In the genomic region with DNA sequence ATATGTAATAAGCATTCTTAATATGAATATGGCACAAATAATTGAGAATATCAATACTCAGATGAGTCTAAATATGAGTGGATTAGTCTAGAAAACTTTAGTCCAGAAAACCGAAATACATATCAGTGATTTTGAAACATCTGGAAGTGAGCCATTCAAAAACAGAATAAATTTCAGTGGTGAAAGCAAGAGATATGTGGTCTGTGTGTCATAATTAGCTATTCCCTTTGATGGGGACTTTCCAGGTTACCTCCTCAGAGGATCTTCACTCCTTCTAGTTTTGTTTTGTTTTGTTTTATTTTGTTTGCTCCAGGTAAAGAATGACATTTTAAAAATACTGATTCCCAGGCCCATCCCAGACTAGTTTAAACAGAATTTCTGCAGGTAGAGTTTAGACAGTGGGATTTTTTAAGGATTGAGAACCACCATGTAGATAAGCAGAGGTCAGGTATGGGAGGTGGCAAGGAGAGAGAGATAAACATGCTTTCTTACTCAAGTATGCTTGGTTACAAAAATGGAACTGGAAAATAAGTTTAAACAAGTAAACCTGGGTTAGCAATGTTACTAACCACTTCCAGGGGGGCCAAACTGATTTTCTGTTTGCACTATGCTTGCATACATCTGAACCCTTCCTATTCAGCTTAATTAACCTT, we compare ENCODE assay signal across 12 cellular contexts.
DNase-seq lines count a peak whose midpoint lies in the region; ATAC-seq and TF ChIP-seq lines count a peak whose summit lies in the region.
"Had no signal": no experiment of that assay in that cellular context is flagged by ENCODE, and none has a peak within 500 bp of the region (broad histone marks: within the 10 kb centered on the region; RNA-seq: fewer than 3 reads in every experiment).

No MANE protein-coding gene starts in this region.

- H3K4me3 ChIP-seq in breast epithelium, result no peak overlapping the region
- H3K4me3 ChIP-seq in KMS-11 (IDR thresholded peaks at IDR 0.05; ENCODE audit: insufficient read depth, low read depth, low read length), result peak overlapping the region; percentile 39
- H3K4me3 ChIP-seq: lung had no signal

- no peak overlapping the region for H3K4me3 Mint-ChIP-seq in MCF 10A (ENCODE audit: unreplicated experiment)
- peak overlapping the region in 1 of 2 donors; percentile 56 for H3K4me3 Mint-ChIP-seq in stimulated activated naive CD8-positive, alpha-beta T cell treated with anti-CD3 and anti-CD28 coated beads, Interleukin-15, amount 100 ng/mL, for 72 hours
- H3K4me3 Mint-ChIP-seq: stimulated activated naive CD8-positive, alpha-beta T cell treated with anti-CD3 and anti-CD28 coated beads, Interleukin-15, Interleukin-2, amounts not matched to agents 100 ng/mL and 50 ng/mL, for 24 hours had no signal

- no peaks in the 10 kb centered on the region for H3K36me3 ChIP-seq in breast epithelium
- no peaks in the 10 kb centered on the region for H3K36me3 ChIP-seq in KMS-11 (ENCODE audit: insufficient read depth)

- H3K9me3 ChIP-seq in breast epithelium, result no peaks in the 10 kb centered on the region

- H3K4me1 Mint-ChIP-seq in MCF 10A (ENCODE audit: insufficient read depth, unreplicated experiment), result peaks cover 22% of the 10 kb centered on the region
- H3K4me1 Mint-ChIP-seq in stimulated activated naive CD8-positive, alpha-beta T cell treated with anti-CD3 and anti-CD28 coated beads, Interleukin-15, amount 100 ng/mL, for 72 hours, result peaks cover 13% of the 10 kb centered on the region

- no TSS peak for BruUV-seq in MCF 10A (replicated peaks; lab: Mats Ljungman, UMichigan)

- no peaks in the 10 kb centered on the region for H4K20me1 ChIP-seq in KMS-11 (ENCODE audit: insufficient read depth)

- no peaks in the 10 kb centered on the region for H3K79me2 ChIP-seq in KMS-11 (ENCODE audit: insufficient read depth, low read depth)

- no peak for TF ChIP-seq CTCF in MCF 10A (IDR thresholded peaks at IDR 0.05; ENCODE audit: unreplicated experiment)
- no peak for TF ChIP-seq CTCF in breast epithelium (IDR thresholded peaks at IDR 0.05)
- no peak for TF ChIP-seq CTCF in KMS-11 (conservative IDR thresholded peaks at IDR 0.05; ENCODE audit: low read depth, low read length)

- H2AFZ ChIP-seq in KMS-11 (ENCODE audit: low read depth), result peak overlapping the region; percentile 55

- no peaks in the 10 kb centered on the region for H3K27me3 Mint-ChIP-seq in MCF 10A (ENCODE audit: insufficient read depth, unreplicated experiment)
- H3K27me3 Mint-ChIP-seq in stimulated activated naive CD8-positive, alpha-beta T cell treated with anti-CD3 and anti-CD28 coated beads, Interleukin-15, amount 100 ng/mL, for 72 hours, result peaks cover 53% of the 10 kb centered on the region

- POLR2A ChIA-PET in MCF 10A (lab: Yijun Ruan, JAX), result interaction anchor here (0.6 to 1.2 kb wide), 4 partner anchors 8 to 71 kb away, joined by 3 read pairs; a partner anchor contains a TSS

- H3K27ac ChIP-seq in breast epithelium (no peak overlapping the region), KMS-11 (peak overlapping the region; percentile 85)

- ATAC-seq in HG02642 (IDR thresholded peaks at IDR 0.05; ENCODE audit: poor library complexity, unreplicated experiment) (peak; percentile 87), GM21367 (IDR thresholded peaks at IDR 0.05; ENCODE audit: unreplicated experiment) (no peak)
- ATAC-seq in stimulated activated naive CD8-positive, alpha-beta T cell treated with anti-CD3 and anti-CD28 coated beads, Interleukin-15, amount 100 ng/mL, for 72 hours, result peak; percentile 90

- DNase-seq in MCF 10A (ENCODE audit: unreplicated experiment) (peak; percentile 11), breast epithelium (ENCODE audit: low spot score in 2 of 2) (no peak), putamen (ENCODE audit: low spot score) (no peak), H4 (ENCODE audit: low spot score) (no peak)
- DNase-seq in stimulated activated naive CD8-positive, alpha-beta T cell treated with anti-CD3 and anti-CD28 coated beads, Interleukin-15, amount 100 ng/mL, for 72 hours, result no peak
- DNase-seq: activated naive CD4-positive, alpha-beta T cell; NCI-H526 treated with DMSO at 0.1 percent for 48 hours had no signal

- peak overlapping the region; percentile 81 for H3K4me2 ChIP-seq in KMS-11

- intact Hi-C loops in MCF 10A (cut with micrococcal nuclease), result no loop called here
- intact Hi-C loops in breast epithelium (cut with DNase I; ENCODE audit: low total_unique reads), result no loop called here

- peak overlapping the region; percentile 47; the same call in 1 of the 2 replicates for H3K9ac ChIP-seq in KMS-11

- TF ChIP-seq POLR2A in breast epithelium (IDR thresholded peaks at IDR 0.05), result no peak

- CTCF ChIA-PET in MCF 10A (lab: Yijun Ruan, JAX), result interaction anchor here (0.9 to 2.4 kb wide), 4 partner anchors 10 to 57 kb away, joined by 3 to 9 read pairs (median 4); no protein-coding TSS in a partner anchor

- H3K4me1 ChIP-seq in breast epithelium (peaks cover 0 to 8% of the 10 kb centered on the region in 2 donors), KMS-11 (ENCODE audit: low read depth, poor library complexity, severe bottlenecking) (peaks cover 37% of the 10 kb centered on the region)

- no peaks in the 10 kb centered on the region for H3K9me3 Mint-ChIP-seq in MCF 10A (ENCODE audit: unreplicated experiment)
- H3K9me3 Mint-ChIP-seq in stimulated activated naive CD8-positive, alpha-beta T cell treated with anti-CD3 and anti-CD28 coated beads, Interleukin-15, amount 100 ng/mL, for 72 hours, result no peaks in the 10 kb centered on the region
- H3K9me3 Mint-ChIP-seq: stimulated activated naive CD8-positive, alpha-beta T cell treated with anti-CD3 and anti-CD28 coated beads, Interleukin-15, Interleukin-2, amounts not matched to agents 100 ng/mL and 50 ng/mL, for 24 hours had no signal

- peak overlapping the region; percentile 42 for H3K27ac Mint-ChIP-seq in MCF 10A (ENCODE audit: low read depth, unreplicated experiment)
- peak overlapping the region in 1 of 2 donors; percentile 82 for H3K27ac Mint-ChIP-seq in stimulated activated naive CD8-positive, alpha-beta T cell treated with anti-CD3 and anti-CD28 coated beads, Interleukin-15, amount 100 ng/mL, for 72 hours
- H3K27ac Mint-ChIP-seq: stimulated activated naive CD8-positive, alpha-beta T cell treated with anti-CD3 and anti-CD28 coated beads, Interleukin-15, Interleukin-2, amounts not matched to agents 100 ng/mL and 50 ng/mL, for 24 hours had no signal

- H3K36me3 Mint-ChIP-seq in MCF 10A (ENCODE audit: insufficient read depth, unreplicated experiment), result no peaks in the 10 kb centered on the region

- no peaks in the 10 kb centered on the region for H3K27me3 ChIP-seq in breast epithelium
- H3K27me3 ChIP-seq in KMS-11 (ENCODE audit: insufficient read depth, low read depth), result no peaks in the 10 kb centered on the region
